In the genomic region with DNA sequence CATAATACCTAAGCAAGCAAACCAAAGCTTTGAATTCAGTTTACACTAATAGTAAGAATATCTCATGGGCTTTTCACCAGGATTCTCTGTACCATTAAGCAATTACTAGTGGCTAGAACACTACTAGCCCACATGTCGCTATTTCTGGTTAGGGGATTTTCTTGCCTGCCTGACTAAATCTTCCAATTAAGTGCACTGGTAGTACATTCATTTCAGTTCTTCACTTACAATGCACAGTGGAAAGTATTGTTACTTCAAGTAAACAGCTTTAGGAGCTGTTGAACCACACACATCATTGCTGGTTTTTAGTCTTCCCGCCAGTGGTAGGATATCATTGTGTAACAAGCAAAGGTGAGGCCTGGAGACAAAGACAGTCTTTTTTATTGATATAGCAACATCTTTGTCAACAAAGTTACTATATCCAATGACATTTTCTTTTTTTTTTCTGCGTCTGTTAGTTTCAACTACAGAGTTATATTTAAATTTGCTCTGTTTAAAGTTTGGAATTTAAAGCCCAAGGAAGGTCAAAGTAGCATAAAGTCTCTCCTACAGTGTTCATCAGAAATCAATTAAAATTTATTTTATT, we compare ENCODE assay signal across 18 cellular contexts.
DNase-seq lines count a peak whose midpoint lies in the region; ATAC-seq and TF ChIP-seq lines count a peak whose summit lies in the region.
"Had no signal": no experiment of that assay in that cellular context is flagged by ENCODE, and none has a peak within 500 bp of the region (broad histone marks: within the 10 kb centered on the region; RNA-seq: fewer than 3 reads in every experiment).

No MANE protein-coding gene starts in this region.

- TF ChIP-seq POLR2A in GM18505 (IDR thresholded peaks at IDR 0.05; ENCODE audit: borderline replicate concordance, extremely low read depth, insufficient read depth, insufficient read length), result no peak

- ATAC-seq in GM18499 (IDR thresholded peaks at IDR 0.05; ENCODE audit: insufficient read depth, unreplicated experiment) (peak; percentile 78), HG02678 (IDR thresholded peaks at IDR 0.05; ENCODE audit: unreplicated experiment) (peak; percentile 52), esophagus mucosa (peak; percentile 46), GM18505 (IDR thresholded peaks at IDR 0.05; ENCODE audit: unreplicated experiment) (no peak)
- ATAC-seq: heart right ventricle, T-cell had no signal

- DNase-seq in GM12865 (ENCODE audit: low read depth), result peak; percentile 38
- DNase-seq in stimulated activated naive CD4-positive, alpha-beta T cell treated with Interleukin-2 at 50 U/mL for 16 hours (lab: John Stamatoyannopoulos, UW), result no peak
- no peak for DNase-seq in AG20443 (ENCODE audit: low spot score)
- DNase-seq: activated CD4-positive, alpha-beta T cell treated with anti-CD3 and anti-CD28 coated beads, Interleukin-2, amount 50 U/mL, for 48 hours; activated T-cell treated with anti-CD3 and anti-CD28 coated beads, Interleukin-2, amount 50 U/mL, for 1 hour; cortex of kidney; DMS79 treated with DMSO at 0.1 percent for 48 hours; heart right ventricle; NCI-H1436 treated with DMSO at 0.1 percent for 48 hours; NCI-H748 treated with DMSO at 0.1 percent for 48 hours; nucleus accumbens; SHP77; stimulated activated CD4-positive, alpha-beta T cell treated with anti-CD3 and anti-CD28 coated beads, Interleukin-12 subunit alpha, Interleukin-12 subunit beta, amount 100 ng/mL, for 4 hours; T-cell had no signal

- no peak for TF ChIP-seq CTCF in GM12865 (IDR thresholded peaks at IDR 0.05; ENCODE audit: insufficient read depth, low read depth, low read length, missing control alignments)

- H3K4me3 ChIP-seq in GM12865 (ENCODE audit: low read depth, low read length), result no peak overlapping the region
- H3K4me3 ChIP-seq: heart right ventricle had no signal
